ENCODE assay signal across 9 cellular contexts in the genomic region with DNA sequence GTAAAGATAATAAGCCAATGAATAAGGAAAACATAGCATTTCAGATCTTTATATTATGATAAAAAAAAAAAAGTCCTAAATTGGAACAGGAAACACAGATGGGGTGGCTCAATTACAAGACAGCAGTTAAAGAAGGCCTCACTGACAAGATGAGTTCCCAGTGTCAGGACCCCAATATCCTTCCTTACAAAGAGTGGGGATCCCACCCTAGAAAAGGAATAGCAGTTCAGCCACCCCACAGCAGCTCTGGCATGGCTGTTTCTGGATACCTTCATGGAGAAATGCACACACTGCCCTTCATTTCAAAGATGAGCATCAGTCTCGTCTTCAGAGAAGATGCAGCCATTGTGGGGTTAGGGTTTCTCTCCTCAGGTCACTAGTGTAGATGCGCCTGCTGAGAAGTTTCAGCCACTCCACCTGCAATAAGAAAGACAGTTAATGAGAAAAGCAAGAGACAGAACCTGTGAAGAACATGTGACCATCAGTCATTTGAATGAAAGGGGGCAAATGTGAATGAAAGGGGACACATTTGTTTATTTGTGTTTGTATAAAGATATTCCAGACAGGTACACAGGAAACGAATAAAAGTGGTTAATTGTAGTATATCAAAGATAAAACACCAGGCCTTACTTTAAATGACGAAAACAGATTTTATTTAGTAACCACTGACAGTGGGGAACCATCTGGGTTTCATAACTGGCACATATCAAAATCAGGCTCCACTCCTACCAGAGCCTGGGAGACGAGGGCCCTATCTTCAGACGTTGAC.
DNase-seq lines count a peak whose midpoint lies in the region; ATAC-seq and TF ChIP-seq lines count a peak whose summit lies in the region.
"Had no signal": no experiment of that assay in that cellular context is flagged by ENCODE, and none has a peak within 500 bp of the region (broad histone marks: within the 10 kb centered on the region; RNA-seq: fewer than 3 reads in every experiment).

No MANE protein-coding gene starts in this region.

- H3F3A ChIP-seq in neural progenitor cell (ENCODE audit: low read depth): peaks cover 6% of the 10 kb centered on the region

- WGBS in H9 (ENCODE audit: extremely low coverage, insufficient read length, low lambda C conversion rate): no CpG with 5 or more reads among the region's 6 CpGs
- 91 to 98% (median 94%) methylated on average over 6 of the region's 6 CpGs for WGBS in adrenal gland, 4 donors
- 89% methylated on average over 6 of the region's 6 CpGs for WGBS in body of pancreas, 2 donors

- no peak overlapping the region for H2AK5ac ChIP-seq in H9 (ENCODE audit: insufficient read length, low read length)

- no peak overlapping the region for H3K56ac ChIP-seq in H9 (ENCODE audit: insufficient read length, low read depth, low read length)

- H3K23ac ChIP-seq in H9 (ENCODE audit: insufficient read length, low read depth, low read length): no peak overlapping the region

- H3K9me3 Mint-ChIP-seq in H9: no peaks in the 10 kb centered on the region
- H3K9me3 Mint-ChIP-seq in neural progenitor cell: peaks cover 2% of the 10 kb centered on the region

- H3K4ac ChIP-seq in H9 (ENCODE audit: low read depth, low read length): no peak overlapping the region

- no peak for TF ChIP-seq POLR2A in adrenal gland (IDR thresholded peaks at IDR 0.05)
- no peak for TF ChIP-seq POLR2A in body of pancreas (IDR thresholded peaks at IDR 0.05)

- no peak overlapping the region for H3T11ph ChIP-seq in H9 (ENCODE audit: low read length)

- no peaks in the 10 kb centered on the region for H3K79me2 ChIP-seq in H9 (ENCODE audit: insufficient read depth, low read length)
- no peaks in the 10 kb centered on the region for H3K79me2 ChIP-seq in neural progenitor cell (ENCODE audit: low read depth)

- H3K14ac ChIP-seq in H9 (ENCODE audit: insufficient read depth, low read length): no peak overlapping the region

- H3K27ac ChIP-seq in H9 (ENCODE audit: insufficient read length, low read depth, low read length) (no peak overlapping the region), adrenal gland (peak overlapping the region in 3 of 5 donors; percentile 36 to 54 (median 37)), neural progenitor cell (no peak overlapping the region), body of pancreas (no peak overlapping the region)

- intact Hi-C loops in adrenal gland (cut with DNase I): no loop called here
- intact Hi-C loops in body of pancreas (cut with DNase I): no loop called here

- H2BK5ac ChIP-seq in H9 (ENCODE audit: insufficient read length, low read length): no peak overlapping the region

- H3K4me1 Mint-ChIP-seq in H9 (peaks cover 14 to 23% of the 10 kb centered on the region in 2 experiments), neural progenitor cell (peaks cover 26% of the 10 kb centered on the region)

- TF ChIP-seq CTCF in BE2C (IDR thresholded peaks at IDR 0.05; ENCODE audit: low read depth, low read length) (no peak), H9 (conservative IDR thresholded peaks at IDR 0.05) (no peak), adrenal gland (IDR thresholded peaks at IDR 0.05) (no peak), neural progenitor cell (IDR thresholded peaks at IDR 0.05) (no peak), body of pancreas (IDR thresholded peaks at IDR 0.05) (no peak)

- H3K27me3 Mint-ChIP-seq in H9 (ENCODE audit: low read depth) (peaks cover 1% of the 10 kb centered on the region; the same call in 1 of the 2 replicates), neural progenitor cell (ENCODE audit: insufficient read depth, low read depth) (no peaks in the 10 kb centered on the region)

- H3K4me3 Mint-ChIP-seq in H9 (0 out of 5 replicates have a peak overlapping the region, but pooled peaks of 1 of the 2 experiments have one; percentile 77), neural progenitor cell (peak overlapping the region; percentile 86)

- H3K36me3 ChIP-seq in BE2C (no peaks in the 10 kb centered on the region), adrenal gland (replicated peaks in 1 of 2) (no peaks in the 10 kb centered on the region), neural progenitor cell (no peaks in the 10 kb centered on the region), body of pancreas (replicated peaks in 1 of 2; ENCODE audit: insufficient read depth in 1 of 2, low read depth in 2 of 2) (no peaks in the 10 kb centered on the region)
- H3K36me3 ChIP-seq: thyroid gland had no signal

- H2BK120ac ChIP-seq in H9 (ENCODE audit: low read depth, low read length, poor library complexity, severe bottlenecking): no peak overlapping the region

- no peaks in the 10 kb centered on the region for H3K9me3 ChIP-seq in BE2C
- H3K9me3 ChIP-seq in H9 (ENCODE audit: control insufficient read depth, low read depth, low read length): no peaks in the 10 kb centered on the region
- H3K9me3 ChIP-seq in adrenal gland (replicated peaks in 1 of 3): no peaks in the 10 kb centered on the region
- H3K9me3 ChIP-seq in neural progenitor cell (ENCODE audit: low read depth): no peaks in the 10 kb centered on the region
- H3K9me3 ChIP-seq in body of pancreas: no peaks in the 10 kb centered on the region
- H3K9me3 ChIP-seq: thyroid gland had no signal

- H3K9ac ChIP-seq in H9 (ENCODE audit: extremely low read depth, insufficient read length, low read length): no peak overlapping the region
- no peak overlapping the region for H3K9ac ChIP-seq in neural progenitor cell

- H4K20me1 ChIP-seq in H9 (ENCODE audit: control insufficient read depth, insufficient read depth, insufficient read length) (no peaks in the 10 kb centered on the region), neural progenitor cell (ENCODE audit: low read depth) (no peaks in the 10 kb centered on the region)

- H3K4me2 ChIP-seq in H9 (ENCODE audit: insufficient read depth, insufficient read length, low read length): peak overlapping the region; percentile 49
- no peak overlapping the region for H3K4me2 ChIP-seq in neural progenitor cell

- no peak overlapping the region for H3K27ac Mint-ChIP-seq in H9
- peak overlapping the region; percentile 77 for H3K27ac Mint-ChIP-seq in neural progenitor cell

- no peak overlapping the region for H2BK12ac ChIP-seq in H9 (ENCODE audit: insufficient read length, low read depth, low read length)

- no peak overlapping the region for H4K8ac ChIP-seq in H9 (replicated peaks; ENCODE audit: insufficient read length, low read depth, low read length)

- no peak overlapping the region for H2BK15ac ChIP-seq in H9 (ENCODE audit: low read depth, low read length)

- ATAC-seq in body of pancreas: no peak

- H3K36me3 Mint-ChIP-seq in H9 (ENCODE audit: insufficient read depth in 1 of 3, low read depth in 3 of 3) (no peaks in the 10 kb centered on the region; a peak in 1 of 7 replicates), neural progenitor cell (peaks cover 16% of the 10 kb centered on the region)

- no peak for DNase-seq in BE2C
- no peak for DNase-seq in H9
- no peak for DNase-seq in adrenal gland
- DNase-seq in neural progenitor cell (ENCODE audit: low spot score): no peak
- no peak for DNase-seq in cerebellum (ENCODE audit: low spot score)
- no peak for DNase-seq in GDM1 (lab: John Stamatoyannopoulos, UW)
- no peak for DNase-seq in body of pancreas
- no peak for DNase-seq in stimulated activated CD4-positive, alpha-beta T cell treated with anti-CD3 and anti-CD28 coated beads, Interleukin-4, amount 100 ng/mL, for 4 hours

- no peaks in the 10 kb centered on the region for H3K79me1 ChIP-seq in H9 (ENCODE audit: insufficient read depth, low read depth, low read length, poor library complexity, severe bottlenecking)

- H3K27me3 ChIP-seq in BE2C (no peaks in the 10 kb centered on the region), H9 (ENCODE audit: insufficient read depth, low read length) (no peaks in the 10 kb centered on the region), adrenal gland (no peaks in the 10 kb centered on the region), neural progenitor cell (no peaks in the 10 kb centered on the region), body of pancreas (no peaks in the 10 kb centered on the region)
- H3K27me3 ChIP-seq: thyroid gland had no signal

- H2BK20ac ChIP-seq in H9 (ENCODE audit: low read depth, low read length, poor library complexity, severe bottlenecking): no peak overlapping the region

- no peak overlapping the region for H4K5ac ChIP-seq in H9 (ENCODE audit: insufficient read length, low read depth, low read length)

- H3K4me3 ChIP-seq in BE2C (ENCODE audit: low read depth, low read length) (peak overlapping the region; percentile 73), adrenal gland (peak overlapping the region in 1 of 4 donors; percentile 48), neural progenitor cell (no peak overlapping the region), body of pancreas (no peak overlapping the region)
- H3K4me3 ChIP-seq: thyroid gland had no signal

- no peaks in the 10 kb centered on the region for H3K4me1 ChIP-seq in BE2C
- H3K4me1 ChIP-seq in H9 (ENCODE audit: insufficient read depth, low read length): no peaks in the 10 kb centered on the region; the same call in 1 of the 2 replicates
- peaks cover 0 to 5% of the 10 kb centered on the region in 2 donors for H3K4me1 ChIP-seq in adrenal gland (replicated peaks in 1 of 2)
- H3K4me1 ChIP-seq in neural progenitor cell: peaks cover 5% of the 10 kb centered on the region
- H3K4me1 ChIP-seq in body of pancreas: peaks cover 13% of the 10 kb centered on the region

- peaks cover 4% of the 10 kb centered on the region for H3K23me2 ChIP-seq in H9 (ENCODE audit: insufficient read length, low read depth, low read length, poor library complexity, severe bottlenecking)

- H4K91ac ChIP-seq in H9 (ENCODE audit: insufficient read length, low read depth, low read length): no peak overlapping the region

- H2AFZ ChIP-seq in H9 (ENCODE audit: low read length) (no peak overlapping the region), neural progenitor cell (replicated peaks) (peak overlapping the region; percentile 67)

- no peak overlapping the region for H3K18ac ChIP-seq in H9 (ENCODE audit: insufficient read length, low read depth, low read length)

Comparison
In these comparisons a context has a peak if more than half of its experiments do, and no peak if none do; other contexts are left out.
1. H3K27ac ChIP-seq: peak in adrenal gland (3 of 5); none in H9 (single experiment), neural progenitor cell (single experiment) and body of pancreas (0 of 4).